25 cellular contexts compared by ENCODE assay signal in genomic region chr5:174387448-174387847, GRCh38.
"Had no signal": no experiment of that assay in that cellular context is flagged by ENCODE, and none has a peak within 500 bp of the region (broad histone marks: within the 10 kb centered on the region; RNA-seq: fewer than 3 reads in every experiment).

No MANE protein-coding gene starts in this region.

- H3K4me3 ChIP-seq: adrenal gland, MG63, Peyer's patch had no signal

- H3K9me3 ChIP-seq: adrenal gland, Peyer's patch had no signal

- H3K4me1 ChIP-seq: adrenal gland, Peyer's patch had no signal

- H3K36me3 ChIP-seq: adrenal gland, MG63, Peyer's patch had no signal

- DNase-seq: activated CD4-positive, alpha-beta T cell treated with anti-CD3 and anti-CD28 coated beads, Interleukin-2, amount 10 ng/mL, durations not matched to agents 7 days and 5 days; activated CD4-positive, alpha-beta T cell treated with anti-CD3 and anti-CD28 coated beads, Interleukin-2, amount 50 U/mL, for 48 hours; activated CD8-positive, alpha-beta T cell treated with anti-CD3 and anti-CD28 coated beads, Interleukin-2, amount 10 ng/mL, durations not matched to agents 7 days and 5 days; activated gamma-delta T cell; activated naive CD4-positive, alpha-beta T cell treated with Interleukin-2 at 50 U/mL for 16 hours; activated naive CD8-positive, alpha-beta T cell treated with anti-CD3 and anti-CD28 coated beads, Interleukin-2, amount 10 ng/mL, durations not matched to agents 7 days and 5 days; activated T-cell treated with anti-CD3 and anti-CD28 coated beads, Interleukin-2, amount 50 U/mL, for 24 hours; adrenal gland; caudate nucleus; cerebellar nuclear complex; Karpas-422; NCI-H1048; NCI-H1436 treated with DMSO at 0.1 percent for 48 hours; NCI-H1694 treated with DMSO at 0.1 percent for 48 hours; NCI-H2029; NCI-H345; NCI-H526; NCI-H748 treated with DMSO at 0.1 percent for 48 hours; NK-92 treated with Interleukin-12 subunit alpha and Interleukin-12 subunit beta, amount 100 ng/mL, for 24 hours; PC-3; Peyer's patch; RPMI8226; SHP77 treated with DMSO at 0.1 percent for 48 hours; T1000 had no signal

- ATAC-seq: activated CD8-positive, alpha-beta T cell treated with anti-CD3 and anti-CD28 coated beads, Interleukin-2, amount 10 ng/mL, durations not matched to agents 7 days and 5 days; PC-3 had no signal

- H3K27ac ChIP-seq: adrenal gland, Peyer's patch had no signal

- H3K27me3 ChIP-seq: adrenal gland, MG63, Peyer's patch had no signal
